ENCODE assay signal across 1 cellular context in the genomic region with DNA sequence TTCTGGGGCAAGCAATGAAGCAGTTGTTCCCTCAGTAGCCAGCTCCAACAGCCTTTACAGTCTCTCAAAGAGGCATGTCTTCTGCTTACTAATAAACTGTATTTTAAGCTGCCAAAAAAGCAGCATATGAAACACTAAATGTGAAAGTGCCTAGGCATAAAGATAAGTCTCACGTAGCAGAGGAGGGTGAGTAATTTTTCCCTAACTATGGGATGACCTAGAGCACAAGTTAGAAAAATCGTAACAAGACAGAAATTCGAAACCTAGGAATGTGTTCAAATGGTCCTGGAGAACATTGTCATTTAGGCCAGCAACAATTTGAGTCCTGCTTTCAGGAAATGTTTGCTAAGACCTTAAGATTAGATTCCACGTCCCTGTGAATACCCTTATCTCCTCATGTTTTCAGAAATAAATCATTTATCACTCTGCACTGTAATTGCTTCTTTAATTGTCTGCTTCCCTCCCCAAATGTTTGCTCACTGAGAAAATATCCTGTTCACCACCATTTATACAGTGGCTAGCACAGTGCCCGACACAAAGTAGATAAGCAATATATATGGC.
TF ChIP-seq lines count a peak whose summit lies in the region.

No MANE protein-coding gene starts in this region.

TF ChIP-seq in WTC11, 78 proteins besides CTCF, POLR2A, EP300 and RAD21 (continued from another document):
- TF ChIP-seq, protein P1, sequence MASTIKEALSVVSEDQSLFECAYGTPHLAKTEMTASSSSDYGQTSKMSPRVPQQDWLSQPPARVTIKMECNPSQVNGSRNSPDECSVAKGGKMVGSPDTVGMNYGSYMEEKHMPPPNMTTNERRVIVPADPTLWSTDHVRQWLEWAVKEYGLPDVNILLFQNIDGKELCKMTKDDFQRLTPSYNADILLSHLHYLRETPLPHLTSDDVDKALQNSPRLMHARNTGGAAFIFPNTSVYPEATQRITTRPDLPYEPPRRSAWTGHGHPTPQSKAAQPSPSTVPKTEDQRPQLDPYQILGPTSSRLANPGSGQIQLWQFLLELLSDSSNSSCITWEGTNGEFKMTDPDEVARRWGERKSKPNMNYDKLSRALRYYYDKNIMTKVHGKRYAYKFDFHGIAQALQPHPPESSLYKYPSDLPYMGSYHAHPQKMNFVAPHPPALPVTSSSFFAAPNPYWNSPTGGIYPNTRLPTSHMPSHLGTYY (CRISPR knock-in tag; IDR thresholded peaks at IDR 0.05) = no peak
- TF ChIP-seq NR3C1 (CRISPR knock-in tag; conservative IDR thresholded peaks at IDR 0.05; ENCODE audit: low read depth) (no peak), GTF2I (CRISPR knock-in tag; conservative IDR thresholded peaks at IDR 0.05) (no peak), MYBL2 (CRISPR knock-in tag; IDR thresholded peaks at IDR 0.05) (no peak), ESRRA (CRISPR knock-in tag; IDR thresholded peaks at IDR 0.05; ENCODE audit: borderline replicate concordance) (no peak)
- TF ChIP-seq, protein P2, sequence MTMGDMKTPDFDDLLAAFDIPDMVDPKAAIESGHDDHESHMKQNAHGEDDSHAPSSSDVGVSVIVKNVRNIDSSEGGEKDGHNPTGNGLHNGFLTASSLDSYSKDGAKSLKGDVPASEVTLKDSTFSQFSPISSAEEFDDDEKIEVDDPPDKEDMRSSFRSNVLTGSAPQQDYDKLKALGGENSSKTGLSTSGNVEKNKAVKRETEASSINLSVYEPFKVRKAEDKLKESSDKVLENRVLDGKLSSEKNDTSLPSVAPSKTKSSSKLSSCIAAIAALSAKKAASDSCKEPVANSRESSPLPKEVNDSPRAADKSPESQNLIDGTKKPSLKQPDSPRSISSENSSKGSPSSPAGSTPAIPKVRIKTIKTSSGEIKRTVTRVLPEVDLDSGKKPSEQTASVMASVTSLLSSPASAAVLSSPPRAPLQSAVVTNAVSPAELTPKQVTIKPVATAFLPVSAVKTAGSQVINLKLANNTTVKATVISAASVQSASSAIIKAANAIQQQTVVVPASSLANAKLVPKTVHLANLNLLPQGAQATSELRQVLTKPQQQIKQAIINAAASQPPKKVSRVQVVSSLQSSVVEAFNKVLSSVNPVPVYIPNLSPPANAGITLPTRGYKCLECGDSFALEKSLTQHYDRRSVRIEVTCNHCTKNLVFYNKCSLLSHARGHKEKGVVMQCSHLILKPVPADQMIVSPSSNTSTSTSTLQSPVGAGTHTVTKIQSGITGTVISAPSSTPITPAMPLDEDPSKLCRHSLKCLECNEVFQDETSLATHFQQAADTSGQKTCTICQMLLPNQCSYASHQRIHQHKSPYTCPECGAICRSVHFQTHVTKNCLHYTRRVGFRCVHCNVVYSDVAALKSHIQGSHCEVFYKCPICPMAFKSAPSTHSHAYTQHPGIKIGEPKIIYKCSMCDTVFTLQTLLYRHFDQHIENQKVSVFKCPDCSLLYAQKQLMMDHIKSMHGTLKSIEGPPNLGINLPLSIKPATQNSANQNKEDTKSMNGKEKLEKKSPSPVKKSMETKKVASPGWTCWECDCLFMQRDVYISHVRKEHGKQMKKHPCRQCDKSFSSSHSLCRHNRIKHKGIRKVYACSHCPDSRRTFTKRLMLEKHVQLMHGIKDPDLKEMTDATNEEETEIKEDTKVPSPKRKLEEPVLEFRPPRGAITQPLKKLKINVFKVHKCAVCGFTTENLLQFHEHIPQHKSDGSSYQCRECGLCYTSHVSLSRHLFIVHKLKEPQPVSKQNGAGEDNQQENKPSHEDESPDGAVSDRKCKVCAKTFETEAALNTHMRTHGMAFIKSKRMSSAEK (CRISPR knock-in tag; IDR thresholded peaks at IDR 0.05; ENCODE audit: borderline replicate concordance) = no peak
